8 cellular contexts compared by ENCODE assay signal in the genomic region with DNA sequence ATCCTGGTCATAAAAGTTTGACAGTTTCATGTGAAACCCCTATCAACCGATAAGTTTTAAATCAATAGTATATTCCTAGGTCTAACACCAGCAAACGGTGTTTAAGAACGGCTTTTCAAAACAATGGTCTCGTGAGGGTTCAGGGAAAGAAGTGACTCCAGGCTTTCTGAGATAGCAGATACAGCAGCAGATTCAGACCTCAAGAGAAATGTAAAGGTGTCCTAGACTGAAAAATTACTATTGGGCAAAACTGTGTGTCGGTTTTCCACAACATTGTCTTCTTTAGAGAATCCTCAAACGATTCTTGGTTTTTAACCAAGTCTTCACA. TPM values are rescaled to one million over a fixed set of nuclear protein-coding genes. Genes with fewer than 3 reads are reported as not detected.
DNase-seq lines count a peak whose midpoint lies in the region; ATAC-seq and TF ChIP-seq lines count a peak whose summit lies in the region.

No MANE protein-coding gene starts in this region.

- H3K4me3 Mint-ChIP-seq in activated T-cell treated with anti-CD3 and anti-CD28 coated beads, Interleukin-2, amount 50 U/mL, for 4 hours, result peak overlapping the region; percentile 96
- H3K4me3 Mint-ChIP-seq in activated B cell treated with CpG ODN at 0.5 μM for 24 hours, result peak overlapping the region; percentile 95

- peaks cover 9% of the 10 kb centered on the region for H3F3A ChIP-seq in smooth muscle cell (ENCODE audit: low read depth)

- H3K4me3 ChIP-seq in smooth muscle cell, result peak overlapping the region; percentile 89

- CTCF ChIA-PET in activated B cell treated with CpG ODN at 0.5 μM for 24 hours (lab: Charles Lee), result no interaction called here

- peaks cover 23% of the 10 kb centered on the region for H3K4me1 ChIP-seq in smooth muscle cell (ENCODE audit: low read depth)

- H4K20me1 ChIP-seq in smooth muscle cell (ENCODE audit: low read depth), result peaks cover 65% of the 10 kb centered on the region

- H3K9ac ChIP-seq in smooth muscle cell (ENCODE audit: low read depth), result peak overlapping the region; percentile 96

- H3K27me3 ChIP-seq in smooth muscle cell (ENCODE audit: low read depth), result no peaks in the 10 kb centered on the region

- no peaks in the 10 kb centered on the region for H3K9me3 Mint-ChIP-seq in activated T-cell treated with anti-CD3 and anti-CD28 coated beads, Interleukin-2, amount 50 U/mL, for 4 hours
- H3K9me3 Mint-ChIP-seq in activated B cell treated with CpG ODN at 0.5 μM for 24 hours, result no peaks in the 10 kb centered on the region

- H3K36me3 ChIP-seq in smooth muscle cell (ENCODE audit: low read depth), result no peaks in the 10 kb centered on the region

- no peak for DNase-seq in activated T-cell treated with anti-CD3 and anti-CD28 coated beads, Interleukin-2, amount 50 U/mL, for 4 hours
- DNase-seq in activated T-cell treated with anti-CD3 and anti-CD28 coated beads, Interleukin-2, amount 50 U/mL, for 1 hour, result no peak
- no peak for DNase-seq in activated B cell treated with CpG ODN at 0.5 μM for 24 hours
- DNase-seq in hepatic stellate cell (ENCODE audit: low spot score), result peak; percentile 20
- no peak for DNase-seq in smooth muscle cell (lab: John Stamatoyannopoulos, UW; ENCODE audit: unreplicated experiment)
- DNase-seq in kidney glomerular epithelial cell (lab: John Stamatoyannopoulos, UW), result no peak
- no peak for DNase-seq in NCI-H345 treated with DMSO at 0.1 percent for 48 hours (lab: John Stamatoyannopoulos, UW; ENCODE audit: unreplicated experiment)

- peak overlapping the region; percentile 46 for H2AFZ ChIP-seq in smooth muscle cell (ENCODE audit: low read depth)

- TF ChIP-seq CTCF in activated B cell treated with CpG ODN at 0.5 μM for 24 hours (IDR thresholded peaks at IDR 0.05) (no peak), smooth muscle cell (IDR thresholded peaks at IDR 0.05; ENCODE audit: borderline replicate concordance, insufficient read depth, poor library complexity, severe bottlenecking) (no peak)

- H3K9me3 ChIP-seq in smooth muscle cell (replicated peaks; ENCODE audit: low read depth), result no peaks in the 10 kb centered on the region

- H3K27me3 Mint-ChIP-seq in activated T-cell treated with anti-CD3 and anti-CD28 coated beads, Interleukin-2, amount 50 U/mL, for 4 hours (ENCODE audit: low read depth), result no peaks in the 10 kb centered on the region
- H3K27me3 Mint-ChIP-seq in activated B cell treated with CpG ODN at 0.5 μM for 24 hours, result no peaks in the 10 kb centered on the region

- POLR2A ChIA-PET in activated B cell treated with CpG ODN at 0.5 μM for 24 hours (lab: Charles Lee), result interaction anchor here (0.7 to 2.4 kb wide), 5 partner anchors 14 to 129 kb away, joined by 3 to 12 read pairs (median 6); a partner anchor contains a TSS

- H3K36me3 Mint-ChIP-seq in activated T-cell treated with anti-CD3 and anti-CD28 coated beads, Interleukin-2, amount 50 U/mL, for 4 hours (ENCODE audit: insufficient read depth), result peaks cover 6% of the 10 kb centered on the region
- H3K36me3 Mint-ChIP-seq in activated B cell treated with CpG ODN at 0.5 μM for 24 hours (ENCODE audit: low read depth), result peaks cover 18% of the 10 kb centered on the region

- peak overlapping the region; percentile 88 for H3K4me2 ChIP-seq in smooth muscle cell

- intact Hi-C loops in activated B cell treated with CpG ODN at 0.5 μM for 24 hours (cut with micrococcal nuclease), result loop anchor here (5.0 to 10.0 kb wide), 5 partner anchors 50 to 622 kb away; a partner anchor contains a TSS

- 8% methylated on average over 6 of the region's 6 CpGs for WGBS in smooth muscle cell (ENCODE audit: low lambda C conversion rate)

- peak overlapping the region; percentile 96 for H3K27ac Mint-ChIP-seq in activated B cell treated with CpG ODN at 0.5 μM for 24 hours

- peaks cover 58% of the 10 kb centered on the region for H3K4me1 Mint-ChIP-seq in activated T-cell treated with anti-CD3 and anti-CD28 coated beads, Interleukin-2, amount 50 U/mL, for 4 hours (ENCODE audit: low read depth)
- peaks cover 68% of the 10 kb centered on the region for H3K4me1 Mint-ChIP-seq in activated B cell treated with CpG ODN at 0.5 μM for 24 hours

- peak overlapping the region; percentile 84 for H3K27ac ChIP-seq in smooth muscle cell (ENCODE audit: low read depth)

- ATAC-seq in activated T-cell treated with anti-CD3 and anti-CD28 coated beads, Interleukin-2, amount 50 U/mL, for 4 hours, result no peak
- ATAC-seq in activated B cell treated with CpG ODN at 0.5 μM for 24 hours (ENCODE audit: low read depth), result no peak
- ATAC-seq in GM19467 (IDR thresholded peaks at IDR 0.05; ENCODE audit: unreplicated experiment), result no peak

- H3K79me2 ChIP-seq in smooth muscle cell (ENCODE audit: low read depth), result peaks cover 89% of the 10 kb centered on the region

RNA-seq across cellular contexts. Expression of a gene that starts 1.3 kb away (rescaled TPM):
- total RNA-seq in activated T-cell treated with anti-CD3 and anti-CD28 coated beads, Interleukin-2, amount 50 U/mL, for 4 hours, result 10 to 100 TPM; 28.6 to 31.9 (median 30.1) TPM
- total RNA-seq in activated B cell treated with CpG ODN at 0.5 μM for 24 hours, result 56.9 and 65.7 TPM in 2 replicates
- 28.4 and 31.4 TPM in 2 replicates for total RNA-seq in smooth muscle cell
- polyA plus RNA-seq in smooth muscle cell, result 8.3 and 13.1 TPM in 2 replicates
